ENCODE assay signal across 21 cellular contexts in the genomic region with DNA sequence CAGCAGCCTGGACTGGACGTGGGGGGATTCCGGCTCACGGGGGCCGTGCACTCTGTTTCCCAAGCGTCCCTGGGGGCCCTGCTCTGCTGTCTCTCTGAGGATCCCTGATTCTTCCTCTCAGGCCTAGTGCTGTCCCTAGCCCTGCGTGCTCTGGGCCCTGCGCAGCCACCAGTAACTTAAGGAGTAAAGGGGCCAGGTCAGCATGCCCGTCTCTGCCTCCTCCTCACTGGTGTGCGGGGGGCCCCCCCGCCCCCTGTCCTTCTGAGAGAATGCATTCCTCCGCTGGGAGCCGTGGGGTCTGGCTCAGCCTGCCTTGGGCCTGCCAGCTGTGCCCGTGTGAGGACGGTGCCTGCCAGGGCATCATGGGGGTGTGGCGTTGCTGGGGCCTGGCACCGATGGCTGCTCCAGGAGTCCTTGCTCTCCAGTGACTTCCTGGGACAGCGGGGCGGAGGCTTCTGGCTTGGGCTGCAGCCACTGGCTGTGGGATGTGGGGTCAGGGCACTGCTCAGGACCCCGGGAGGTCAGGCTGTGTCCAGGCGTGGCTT.
A peak's percentile ranks its signal among the peaks of the same experiment; 100 is the strongest.
DNase-seq lines count a peak whose midpoint lies in the region; ATAC-seq and TF ChIP-seq lines count a peak whose summit lies in the region.
"Had no signal": no experiment of that assay in that cellular context is flagged by ENCODE, and none has a peak within 500 bp of the region (broad histone marks: within the 10 kb centered on the region; RNA-seq: fewer than 3 reads in every experiment).

No MANE protein-coding gene starts in this region.

- no peak overlapping the region for H3K4me3 ChIP-seq in Caco-2 (ENCODE audit: low read depth, low read length)
- no peak overlapping the region for H3K4me3 ChIP-seq in endodermal cell (ENCODE audit: low read length)
- H3K4me3 ChIP-seq: vagina had no signal

- no peaks in the 10 kb centered on the region for H3K4me1 Mint-ChIP-seq in stimulated activated naive CD8-positive, alpha-beta T cell treated with anti-CD3 and anti-CD28 coated beads, Interleukin-15, amount 100 ng/mL, for 72 hours
- H3K4me1 Mint-ChIP-seq in Caco-2 (ENCODE audit: low read depth, unreplicated experiment) (no peaks in the 10 kb centered on the region), endodermal cell (no peaks in the 10 kb centered on the region)
- H3K4me1 Mint-ChIP-seq: activated CD4-positive, alpha-beta T cell treated with anti-CD3 and anti-CD28 coated beads, Interleukin-2, amount 10 ng/mL, durations not matched to agents 24 days and 14 days; naive thymus-derived CD8-positive, alpha-beta T cell; T-helper 17 cell had no signal

- ATAC-seq in stimulated activated naive CD8-positive, alpha-beta T cell treated with anti-CD3 and anti-CD28 coated beads, Interleukin-15, amount 100 ng/mL, for 72 hours: peak; percentile 21
- no peak for ATAC-seq in stimulated activated naive CD8-positive, alpha-beta T cell treated with anti-CD3 and anti-CD28 coated beads, Interleukin-15, Interleukin-2, amounts not matched to agents 100 U/mL and 50 U/mL, for 24 hours
- ATAC-seq in omental fat pad (ENCODE audit: low FRiP score): no peak
- ATAC-seq: naive thymus-derived CD8-positive, alpha-beta T cell; T-helper 17 cell had no signal

- intact Hi-C loops in Caco-2 (cut with micrococcal nuclease; ENCODE audit: unreplicated experiment): no loop called here

- POLR2A ChIA-PET in Caco-2 (lab: Charles Lee): no interaction called here

- H3K4me1 ChIP-seq in Caco-2: no peaks in the 10 kb centered on the region
- H3K4me1 ChIP-seq in endodermal cell (ENCODE audit: control insufficient read depth, insufficient read depth, low read length): no peaks in the 10 kb centered on the region
- H3K4me1 ChIP-seq: BE2C, vagina had no signal

- BruUV-seq in Caco-2 (replicated peaks; lab: Mats Ljungman, UMichigan): no TSS peak

- no peaks in the 10 kb centered on the region for H3K27me3 ChIP-seq in Caco-2 (replicated peaks; ENCODE audit: control insufficient read depth, insufficient read depth, low read length)
- H3K27me3 ChIP-seq in endodermal cell (ENCODE audit: control insufficient read depth, insufficient read depth, low read length, poor library complexity, severe bottlenecking): no peaks in the 10 kb centered on the region
- H3K27me3 ChIP-seq: BE2C, vagina had no signal

- H3K9me3 Mint-ChIP-seq in stimulated activated naive CD8-positive, alpha-beta T cell treated with anti-CD3 and anti-CD28 coated beads, Interleukin-15, amount 100 ng/mL, for 72 hours: peaks cover 0 to 5% of the 10 kb centered on the region in 2 donors
- H3K9me3 Mint-ChIP-seq in Caco-2 (ENCODE audit: unreplicated experiment) (no peaks in the 10 kb centered on the region), endodermal cell (peaks cover 56% of the 10 kb centered on the region)
- H3K9me3 Mint-ChIP-seq: activated CD4-positive, alpha-beta T cell treated with anti-CD3 and anti-CD28 coated beads, Interleukin-2, amount 10 ng/mL, durations not matched to agents 24 days and 14 days; activated T-helper 1 cell treated with anti-CD3 and anti-CD28 coated beads, Interleukin-12 subunit alpha, Interleukin-12 subunit beta, Interleukin-2, Interleukin-4 antibody, amounts not matched to agents 30 ng/mL and 10 ng/mL and 1 ng/mL, durations not matched to agents 14 hours and 24 hours and 36 hours had no signal

- H3K27ac ChIP-seq in endodermal cell (ENCODE audit: low read depth, low read length): no peak overlapping the region
- H3K27ac ChIP-seq: epithelial cell of prostate, vagina had no signal

- WGBS in endodermal cell (ENCODE audit: insufficient coverage in 1 of 2, insufficient read length in 1 of 2), 2 experiments: 83 to 86% methylated on average over 18 to 20 of the region's 20 CpGs

- H3K9ac ChIP-seq in endodermal cell (ENCODE audit: extremely low read depth, low read length, poor library complexity, severe bottlenecking): no peak overlapping the region

- H3K36me3 ChIP-seq in Caco-2 (ENCODE audit: control insufficient read depth, insufficient read depth, low read length) (no peaks in the 10 kb centered on the region), endodermal cell (ENCODE audit: control insufficient read depth, insufficient read depth, low read length) (no peaks in the 10 kb centered on the region)
- H3K36me3 ChIP-seq: BE2C, vagina had no signal

- no peaks in the 10 kb centered on the region for H3K27me3 Mint-ChIP-seq in stimulated activated naive CD8-positive, alpha-beta T cell treated with anti-CD3 and anti-CD28 coated beads, Interleukin-15, amount 100 ng/mL, for 72 hours
- H3K27me3 Mint-ChIP-seq in Caco-2 (ENCODE audit: insufficient read depth, unreplicated experiment) (peaks cover 3% of the 10 kb centered on the region), endodermal cell (ENCODE audit: insufficient read depth) (peaks cover 2% of the 10 kb centered on the region)
- H3K27me3 Mint-ChIP-seq: activated CD4-positive, alpha-beta T cell treated with anti-CD3 and anti-CD28 coated beads, Interleukin-2, amount 10 ng/mL, durations not matched to agents 24 days and 14 days; naive thymus-derived CD8-positive, alpha-beta T cell; T-helper 17 cell had no signal

- no peaks in the 10 kb centered on the region for H3K36me3 Mint-ChIP-seq in Caco-2 (ENCODE audit: insufficient read depth, unreplicated experiment)
- no peaks in the 10 kb centered on the region for H3K36me3 Mint-ChIP-seq in endodermal cell (ENCODE audit: low read depth)
- H3K36me3 Mint-ChIP-seq: naive thymus-derived CD8-positive, alpha-beta T cell had no signal

- TF ChIP-seq CTCF in omental fat pad (IDR thresholded peaks at IDR 0.05) (no peak), Caco-2 (IDR thresholded peaks at IDR 0.05; ENCODE audit: insufficient read depth in 1 of 2, low read depth in 1 of 2, low read length in 1 of 2, severe bottlenecking in 1 of 2, unreplicated experiment in 1 of 2) (no peak), endodermal cell (conservative IDR thresholded peaks at IDR 0.05) (no peak)

- DNase-seq in stimulated activated naive CD8-positive, alpha-beta T cell treated with anti-CD3 and anti-CD28 coated beads, Interleukin-15, amount 100 ng/mL, for 72 hours: no peak
- no peak for DNase-seq in stimulated activated naive CD8-positive, alpha-beta T cell treated with anti-CD3 and anti-CD28 coated beads, Interleukin-15, Interleukin-2, amounts not matched to agents 100 U/mL and 50 U/mL, for 24 hours
- DNase-seq in ecto neural progenitor cell (ENCODE audit: low spot score) (peak; percentile 46), omental fat pad (ENCODE audit: low spot score) (peak; percentile 15), Caco-2 (no peak), NCI-H748 (lab: John Stamatoyannopoulos, UW; ENCODE audit: unreplicated experiment) (no peak), NCI-H1417 treated with DMSO at 0.1 percent for 48 hours (lab: John Stamatoyannopoulos, UW) (no peak), endodermal cell (no peak)
- DNase-seq: activated CD4-positive, alpha-beta T cell treated with anti-CD3 and anti-CD28 coated beads, Interleukin-2, amount 10 ng/mL, durations not matched to agents 24 days and 14 days; BE2C; DMS79; GOT3; MM.1S; NCI-H2081; RPMI8226; stimulated activated CD4-positive, alpha-beta T cell treated with anti-CD3 and anti-CD28 coated beads, Interleukin-4, amount 100 ng/mL, for 1 hour had no signal

- no peak overlapping the region for H3K4me3 Mint-ChIP-seq in stimulated activated naive CD8-positive, alpha-beta T cell treated with anti-CD3 and anti-CD28 coated beads, Interleukin-15, amount 100 ng/mL, for 72 hours
- H3K4me3 Mint-ChIP-seq in Caco-2 (ENCODE audit: unreplicated experiment) (no peak overlapping the region), endodermal cell (no peak overlapping the region)
- H3K4me3 Mint-ChIP-seq: activated CD4-positive, alpha-beta T cell treated with anti-CD3 and anti-CD28 coated beads, Interleukin-2, amount 10 ng/mL, durations not matched to agents 24 days and 14 days; activated T-helper 1 cell treated with anti-CD3 and anti-CD28 coated beads, Interleukin-12 subunit alpha, Interleukin-12 subunit beta, Interleukin-2, Interleukin-4 antibody, amounts not matched to agents 30 ng/mL and 10 ng/mL and 1 ng/mL, durations not matched to agents 14 hours and 24 hours and 36 hours; naive thymus-derived CD8-positive, alpha-beta T cell; T-helper 17 cell had no signal

- H3K9me3 ChIP-seq in Caco-2: no peaks in the 10 kb centered on the region
- peaks cover 6% of the 10 kb centered on the region for H3K9me3 ChIP-seq in endodermal cell (ENCODE audit: control insufficient read depth, low read length)
- H3K9me3 ChIP-seq: BE2C, vagina had no signal

- CTCF ChIA-PET in Caco-2 (lab: Charles Lee): no interaction called here

- no peak overlapping the region for H3K27ac Mint-ChIP-seq in stimulated activated naive CD8-positive, alpha-beta T cell treated with anti-CD3 and anti-CD28 coated beads, Interleukin-15, amount 100 ng/mL, for 72 hours
- no peak overlapping the region for H3K27ac Mint-ChIP-seq in Caco-2 (ENCODE audit: unreplicated experiment)
- H3K27ac Mint-ChIP-seq in endodermal cell: no peak overlapping the region
- H3K27ac Mint-ChIP-seq: activated CD4-positive, alpha-beta T cell treated with anti-CD3 and anti-CD28 coated beads, Interleukin-2, amount 10 ng/mL, durations not matched to agents 24 days and 14 days; activated T-helper 1 cell treated with anti-CD3 and anti-CD28 coated beads, Interleukin-12 subunit alpha, Interleukin-12 subunit beta, Interleukin-2, Interleukin-4 antibody, amounts not matched to agents 30 ng/mL and 10 ng/mL and 1 ng/mL, durations not matched to agents 14 hours and 24 hours and 36 hours; T-helper 17 cell had no signal

Comparison
In these comparisons a context has a peak if more than half of its experiments do, and no peak if none do; other contexts are left out.
1. DNase-seq: peak in ecto neural progenitor cell (single experiment) and omental fat pad (single experiment); none in stimulated activated naive CD8-positive, alpha-beta T cell treated with anti-CD3 and anti-CD28 coated beads, Interleukin-15, amount 100 ng/mL, for 72 hours (0 of 2), stimulated activated naive CD8-positive, alpha-beta T cell treated with anti-CD3 and anti-CD28 coated beads, Interleukin-15, Interleukin-2, amounts not matched to agents 100 U/mL and 50 U/mL, for 24 hours (single experiment), Caco-2 (0 of 2), NCI-H748 (single experiment), NCI-H1417 treated with DMSO at 0.1 percent for 48 hours (single experiment) and endodermal cell (single experiment).